In the genomic region with DNA sequence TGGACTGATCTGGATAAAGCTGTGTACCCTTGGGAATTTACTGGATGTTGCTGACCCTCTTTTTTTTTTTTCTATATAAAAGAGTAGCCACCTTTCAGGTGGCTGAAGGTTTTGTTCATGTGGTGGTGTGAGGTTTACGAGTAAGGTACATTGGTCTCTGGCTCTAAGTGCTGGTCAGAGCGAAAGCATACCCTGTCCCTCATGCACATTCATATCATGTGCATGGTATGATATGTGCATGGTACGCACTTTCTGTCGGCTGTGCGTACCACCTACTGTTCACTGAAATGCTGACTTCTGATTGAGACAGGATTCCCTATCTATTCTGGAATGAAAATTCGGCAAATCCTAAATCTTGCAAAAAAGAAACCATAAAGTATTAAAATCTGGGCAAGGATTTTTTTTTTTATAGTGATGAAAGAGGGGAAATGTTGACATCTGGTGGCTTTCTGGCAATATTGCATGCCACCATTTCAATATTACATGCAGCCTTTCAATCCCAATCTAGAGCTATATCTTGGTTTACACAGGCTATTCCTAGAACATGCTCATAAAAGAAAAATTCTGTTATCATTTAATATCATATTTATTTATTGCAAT, we compare ENCODE assay signal across 7 cellular contexts. TPM values are rescaled to one million over a fixed set of nuclear protein-coding genes. Genes with fewer than 3 reads are reported as not detected.
DNase-seq lines count a peak whose midpoint lies in the region; ATAC-seq and TF ChIP-seq lines count a peak whose summit lies in the region.

No MANE protein-coding gene starts in this region.

- DNase-seq in GM10266 (ENCODE audit: extremely low spot score), result peak; percentile 30
- no peak for DNase-seq in RWPE2 (ENCODE audit: low spot score)
- DNase-seq in glomerular visceral epithelial cell (ENCODE audit: extremely low spot score), result peak; percentile 35
- no peak for DNase-seq in thoracic aorta (ENCODE audit: low spot score)
- DNase-seq in NK-92 treated with Interleukin-12 subunit alpha and Interleukin-12 subunit beta, amount 100 ng/mL, for 24 hours (lab: John Stamatoyannopoulos, UW), result no peak
- no peak for DNase-seq in activated CD8-positive, alpha-beta memory T cell treated with anti-CD3 and anti-CD28 coated beads for 24 hours

- H3K36me3 ChIP-seq in RWPE2 (ENCODE audit: low read depth) (no peaks in the 10 kb centered on the region), thoracic aorta (no peaks in the 10 kb centered on the region)

- H3K9me3 ChIP-seq in RWPE2 (ENCODE audit: severe bottlenecking) (no peaks in the 10 kb centered on the region), thoracic aorta (no peaks in the 10 kb centered on the region)

- TF ChIP-seq CTCF in GM10266 (IDR thresholded peaks at IDR 0.05; ENCODE audit: control insufficient read depth, insufficient read depth, low read depth, missing control alignments) (peak; percentile 64), RWPE2 (IDR thresholded peaks at IDR 0.05; ENCODE audit: poor library complexity, severe bottlenecking) (peak; percentile 67), thoracic aorta (IDR thresholded peaks at IDR 0.05) (peak; percentile 72)

- no peaks in the 10 kb centered on the region for H3K27me3 ChIP-seq in RWPE2 (ENCODE audit: insufficient read depth, poor library complexity, severe bottlenecking)
- H3K27me3 ChIP-seq in thoracic aorta (replicated peaks; ENCODE audit: insufficient read depth), result no peaks in the 10 kb centered on the region

- H3K27ac ChIP-seq in RWPE2 (ENCODE audit: poor library complexity, severe bottlenecking), result no peak overlapping the region
- no peak overlapping the region for H3K27ac ChIP-seq in thoracic aorta

- H3K4me3 ChIP-seq in RWPE2 (ENCODE audit: severe bottlenecking) (no peak overlapping the region), thoracic aorta (peak overlapping the region; percentile 52)

- H3K4me1 ChIP-seq in RWPE2 (ENCODE audit: insufficient read depth, poor library complexity, severe bottlenecking), result no peaks in the 10 kb centered on the region
- no peaks in the 10 kb centered on the region for H3K4me1 ChIP-seq in thoracic aorta (ENCODE audit: control insufficient read depth in 1 of 2, low read depth in 2 of 2)

- ATAC-seq in HG02642 (IDR thresholded peaks at IDR 0.05; ENCODE audit: poor library complexity, unreplicated experiment) (peak; percentile 40), RWPE2 (ENCODE audit: low read depth) (no peak), thoracic aorta (ENCODE audit: insufficient number of reproducible peaks, low FRiP score, low read depth) (no peak)

RNA-seq across cellular contexts. Expression of a gene that starts 32.8 kb away (rescaled TPM):
- total RNA-seq in thoracic aorta, result 10 to 100 TPM in 1 of 2 donors, 1 to 10 TPM in 1; 9.9 to 12.8 TPM

RNA-seq across cellular contexts. Expression of a gene that starts 54.1 kb away (rescaled TPM):
- total RNA-seq in thoracic aorta, result 10 to 100 TPM; 41.8 to 61.2 TPM

Comparison
In these comparisons a context has a peak if more than half of its experiments do, and no peak if none do; other contexts are left out.
1. DNase-seq: peak in GM10266 (single experiment) and glomerular visceral epithelial cell (single experiment); none in RWPE2 (single experiment), thoracic aorta (single experiment), NK-92 treated with Interleukin-12 subunit alpha and Interleukin-12 subunit beta, amount 100 ng/mL, for 24 hours (single experiment) and activated CD8-positive, alpha-beta memory T cell treated with anti-CD3 and anti-CD28 coated beads for 24 hours (single experiment).
2. Peak in every context shown above with its lines, with median percentiles within 50 percentile points of each other: CTCF ChIP-seq.